In genomic region chr12:116794725-116795124, GRCh38 we compare ENCODE assay signal across 24 cellular contexts.
"Had no signal": no experiment of that assay in that cellular context is flagged by ENCODE, and none has a peak within 500 bp of the region (broad histone marks: within the 10 kb centered on the region; RNA-seq: fewer than 3 reads in every experiment).

No MANE protein-coding gene starts in this region.

- ATAC-seq: heart right ventricle; left cardiac atrium; naive thymus-derived CD4-positive, alpha-beta T cell; natural killer cell treated with Interleukin-12 subunit alpha and Interleukin-12 subunit beta and Interleukin-15 and Interleukin-18, amount 100 ng/mL, for 72 hours; right cardiac atrium; sciatic nerve; stimulated activated naive B cell treated with anti-CD40 and anti-IgM and Interleukin-4, amounts not matched to agents 10 μg/mL and 1 μg/mL and 100 μg/mL, for 72 hours; stimulated activated naive CD8-positive, alpha-beta T cell treated with anti-CD3 and anti-CD28 coated beads, Interleukin-15, Interleukin-2, amounts not matched to agents 100 U/mL and 50 U/mL, for 24 hours; upper lobe of right lung had no signal

- H3K4me1 ChIP-seq: heart right ventricle, left ventricle myocardium inferior, stomach, testis, thyroid gland, upper lobe of right lung had no signal

- H3K27me3 ChIP-seq: heart right ventricle, hepatocyte, ovary, stomach, testis, thyroid gland, upper lobe of right lung had no signal

- DNase-seq: heart right ventricle; islet precursor cell; kidney glomerular epithelial cell; left cardiac atrium; left ventricle myocardium inferior; mesendoderm; naive thymus-derived CD4-positive, alpha-beta T cell; ovary; retina; right cardiac atrium; stimulated activated CD4-positive, alpha-beta T cell treated with anti-CD3 and anti-CD28 coated beads, Interleukin-1b, Interleukin-23, amount 100 ng/mL, for 48 hours; stimulated activated CD4-positive, alpha-beta T cell treated with anti-CD3 and anti-CD28 coated beads, Interleukin-2, amount 100 ng/mL, for 48 hours; stimulated activated naive B cell treated with anti-CD40 and anti-IgM and Interleukin-4, amounts not matched to agents 10 μg/mL and 1 μg/mL and 100 μg/mL, for 72 hours; stimulated activated naive CD8-positive, alpha-beta T cell treated with anti-CD3 and anti-CD28 coated beads, Interleukin-15, Interleukin-2, amounts not matched to agents 100 U/mL and 50 U/mL, for 24 hours; stomach; testis; thyroid gland; trophoblast cell; upper lobe of right lung had no signal

- H3K27ac ChIP-seq: heart right ventricle, hepatocyte, left ventricle myocardium inferior, ovary, stomach, testis, thyroid gland, upper lobe of right lung had no signal

- H3K9me3 ChIP-seq: ovary, testis, thyroid gland, upper lobe of right lung had no signal

- H3K36me3 ChIP-seq: heart right ventricle, ovary, stomach, thyroid gland, upper lobe of right lung had no signal

- H3K4me3 ChIP-seq: heart right ventricle, hepatocyte, left ventricle myocardium inferior, lung, ovary, smooth muscle cell, stomach, testis, thyroid gland, upper lobe of right lung had no signal
